25 cellular contexts compared by ENCODE assay signal in genomic region chr11:15034687-15035267, GRCh38. TPM values are rescaled to one million over a fixed set of nuclear protein-coding genes. Genes with fewer than 3 reads are reported as not detected.
"Had no signal": no experiment of that assay in that cellular context is flagged by ENCODE, and none has a peak within 500 bp of the region (broad histone marks: within the 10 kb centered on the region; RNA-seq: fewer than 3 reads in every experiment).

No MANE protein-coding gene starts in this region.

- H3K4me1 ChIP-seq: ascending aorta, breast epithelium, heart left ventricle, right atrium auricular region had no signal

- ATAC-seq: activated CD4-positive, CD25-positive, alpha-beta regulatory T cell treated with anti-CD3 and anti-CD28 coated beads, Interleukin-2, amount 50 U/mL, for 24 hours; activated naive CD8-positive, alpha-beta T cell treated with anti-CD3 and anti-CD28 coated beads, Interleukin-2, amount 50 U/mL, for 24 hours; activated T-helper 17 cell treated with anti-CD3 and anti-CD28 coated beads, Interleukin-2, amount 50 U/mL, for 72 hours; heart left ventricle; left lobe of liver; natural killer cell treated with Interleukin-12 subunit alpha and Interleukin-12 subunit beta and Interleukin-15 and Interleukin-18, amount 100 ng/mL, for 72 hours had no signal

- H3K36me3 Mint-ChIP-seq: natural killer cell treated with Interleukin-12 subunit alpha and Interleukin-12 subunit beta and Interleukin-15 and Interleukin-18, amount 100 ng/mL, for 72 hours had no signal

- H3K36me3 ChIP-seq: ascending aorta, breast epithelium, heart left ventricle, right atrium auricular region had no signal

- H3K27ac ChIP-seq: ascending aorta, breast epithelium, heart left ventricle, right atrium auricular region had no signal

- H3K27ac Mint-ChIP-seq: activated naive CD8-positive, alpha-beta T cell treated with anti-CD3 and anti-CD28 coated beads, Interleukin-2, amount 50 U/mL, for 24 hours; activated T-helper 17 cell treated with anti-CD3 and anti-CD28 coated beads, Interleukin-2, amount 50 U/mL, for 72 hours; dendritic cell treated with granulocyte-macrophage colony-stimulating factor and Interleukin-4, amounts not matched to agents 40 ng/mL and 50 ng/mL, for 4 days; natural killer cell treated with Interleukin-12 subunit alpha and Interleukin-12 subunit beta and Interleukin-15 and Interleukin-18, amount 100 ng/mL, for 72 hours; progenitor cell of endocrine pancreas had no signal

- H3K4me3 ChIP-seq: ascending aorta, breast epithelium, heart left ventricle, right atrium auricular region had no signal

- H3K4me3 Mint-ChIP-seq: activated naive CD8-positive, alpha-beta T cell treated with anti-CD3 and anti-CD28 coated beads, Interleukin-2, amount 50 U/mL, for 24 hours; activated T-helper 17 cell treated with anti-CD3 and anti-CD28 coated beads, Interleukin-2, amount 50 U/mL, for 72 hours; dendritic cell treated with granulocyte-macrophage colony-stimulating factor and Interleukin-4, amounts not matched to agents 40 ng/mL and 50 ng/mL, for 4 days; natural killer cell treated with Interleukin-12 subunit alpha and Interleukin-12 subunit beta and Interleukin-15 and Interleukin-18, amount 100 ng/mL, for 72 hours had no signal

- H3K4me1 Mint-ChIP-seq: activated naive CD8-positive, alpha-beta T cell treated with anti-CD3 and anti-CD28 coated beads, Interleukin-2, amount 50 U/mL, for 24 hours; activated T-helper 17 cell treated with anti-CD3 and anti-CD28 coated beads, Interleukin-2, amount 50 U/mL, for 72 hours had no signal

- H3K9me3 Mint-ChIP-seq: activated naive CD8-positive, alpha-beta T cell treated with anti-CD3 and anti-CD28 coated beads, Interleukin-2, amount 50 U/mL, for 24 hours; activated T-helper 17 cell treated with anti-CD3 and anti-CD28 coated beads, Interleukin-2, amount 50 U/mL, for 72 hours; dendritic cell treated with granulocyte-macrophage colony-stimulating factor and Interleukin-4, amounts not matched to agents 40 ng/mL and 50 ng/mL, for 4 days; natural killer cell treated with Interleukin-12 subunit alpha and Interleukin-12 subunit beta and Interleukin-15 and Interleukin-18, amount 100 ng/mL, for 72 hours had no signal

- H3K9me3 ChIP-seq: ascending aorta, breast epithelium, heart left ventricle, right atrium auricular region had no signal

- H3K27me3 ChIP-seq: ascending aorta, right atrium auricular region had no signal

- DNase-seq: activated naive CD4-positive, alpha-beta T cell treated with Interleukin-2 at 50 U/mL for 16 hours; activated naive CD8-positive, alpha-beta T cell treated with anti-CD3 and anti-CD28 coated beads, Interleukin-2, amount 50 U/mL, for 24 hours; activated T-cell treated with anti-CD3 and anti-CD28 coated beads for 4 hours; cerebellar nuclear complex; effector memory CD4-positive, alpha-beta T cell; mammary epithelial cell; occipital lobe; stimulated activated CD4-positive, alpha-beta T cell treated with anti-CD3 and anti-CD28 coated beads, Interleukin-15, amount 100 ng/mL, for 24 hours; stimulated activated CD4-positive, alpha-beta T cell treated with anti-CD3 and anti-CD28 coated beads, Interleukin-4, amount 100 ng/mL, for 1 hour; stimulated activated naive CD4-positive, alpha-beta T cell treated with Interleukin-2 at 50 U/mL for 16 hours; substantia nigra; T-helper 9 cell; trophoblast cell had no signal

RNA-seq across cellular contexts. Expression of gene CALCB, which starts 38.6 kb away (rescaled TPM):
- total RNA-seq: ascending aorta, breast epithelium, mucosa of gallbladder, occipital lobe, progenitor cell of endocrine pancreas, right atrium auricular region, skeletal muscle tissue had no signal
